ENCODE assay signal across 16 cellular contexts in genomic region chr6:21653902-21654301, GRCh38.
DNase-seq lines count a peak whose midpoint lies in the region; ATAC-seq, FAIRE-seq and TF ChIP-seq lines count a peak whose summit lies in the region.
"Had no signal": no experiment of that assay in that cellular context is flagged by ENCODE, and none has a peak within 500 bp of the region (broad histone marks: within the 10 kb centered on the region; RNA-seq: fewer than 3 reads in every experiment).

No MANE protein-coding gene starts in this region.

- H4K8ac ChIP-seq in H9 (replicated peaks; ENCODE audit: insufficient read length, low read depth, low read length), result no peak overlapping the region

- H2BK15ac ChIP-seq in H9 (ENCODE audit: low read depth, low read length), result no peak overlapping the region; the same call in 1 of the 2 replicates

- H3K9ac ChIP-seq in H9 (ENCODE audit: extremely low read depth, insufficient read length, low read length), result no peak overlapping the region
- no peak overlapping the region for H3K9ac ChIP-seq in astrocyte (ENCODE audit: low read length)

- H3K79me1 ChIP-seq in H9 (ENCODE audit: insufficient read depth, low read depth, low read length, poor library complexity, severe bottlenecking), result no peaks in the 10 kb centered on the region

- H3K36me3 ChIP-seq in astrocyte (ENCODE audit: insufficient read depth, low read length), result no peaks in the 10 kb centered on the region

- intact Hi-C loops in Right ventricle myocardium superior (cut with DNase I), result no loop called here

- peaks cover 4% of the 10 kb centered on the region; the same call in 1 of the 2 replicates for H3K4me1 ChIP-seq in H9 (ENCODE audit: insufficient read depth, low read length)
- H3K4me1 ChIP-seq in astrocyte (ENCODE audit: insufficient read depth, low read length), result no peaks in the 10 kb centered on the region

- H4K20me1 ChIP-seq in H9 (ENCODE audit: control insufficient read depth, insufficient read depth, insufficient read length) (no peaks in the 10 kb centered on the region), astrocyte (ENCODE audit: insufficient read depth, low read length) (no peaks in the 10 kb centered on the region)

- H3K4me2 ChIP-seq in H9 (ENCODE audit: insufficient read depth, insufficient read length, low read length), result no peak overlapping the region
- no peak overlapping the region for H3K4me2 ChIP-seq in astrocyte (ENCODE audit: low read length)
- H3K4me2 ChIP-seq: PC-9 had no signal

- H3K79me2 ChIP-seq in H9 (ENCODE audit: insufficient read depth, low read length), result no peaks in the 10 kb centered on the region
- H3K79me2 ChIP-seq in astrocyte (ENCODE audit: insufficient read depth, low read length), result no peaks in the 10 kb centered on the region

- H3K23me2 ChIP-seq in H9 (ENCODE audit: insufficient read length, low read depth, low read length, poor library complexity, severe bottlenecking), result no peaks in the 10 kb centered on the region

- no peak for TF ChIP-seq CTCF in H9 (conservative IDR thresholded peaks at IDR 0.05)
- no peak for TF ChIP-seq CTCF in astrocyte (IDR thresholded peaks at IDR 0.05; ENCODE audit: insufficient read depth, low read depth, low read length)

- H3K9me3 ChIP-seq in H9 (ENCODE audit: control insufficient read depth, low read depth, low read length), result no peaks in the 10 kb centered on the region
- H3K9me3 ChIP-seq in astrocyte (ENCODE audit: insufficient read depth, low read depth, low read length), result no peaks in the 10 kb centered on the region

- peak; percentile 73 for DNase-seq in ELF-1 (ENCODE audit: low read depth, low spot score)
- peak; percentile 62 for DNase-seq in H9
- no peak for DNase-seq in astrocyte (ENCODE audit: low read depth)
- peak; percentile 22 for DNase-seq in iPS-NIHi11 (ENCODE audit: low spot score)
- no peak for DNase-seq in Right ventricle myocardium superior
- no peak for DNase-seq in 8988T
- DNase-seq: C1 segment of cervical spinal cord, NCI-H1092, NCI-H1694, NCI-H2107, NCI-H226, NCI-H82, PC-9, SW 1271 had no signal

- H3K14ac ChIP-seq in H9 (ENCODE audit: insufficient read depth, low read length), result no peak overlapping the region

- H3K23ac ChIP-seq in H9 (ENCODE audit: insufficient read length, low read depth, low read length), result no peak overlapping the region

- H3K36me3 Mint-ChIP-seq in H9 (ENCODE audit: insufficient read depth in 1 of 3, low read depth in 3 of 3) (peaks cover 8 to 22% (median 15%) of the 10 kb centered on the region in 3 experiments; a peak in 6 of 7 replicates), astrocyte (ENCODE audit: low read depth, unreplicated experiment) (peaks cover 3% of the 10 kb centered on the region)

- no peak overlapping the region for H2BK12ac ChIP-seq in H9 (ENCODE audit: insufficient read length, low read depth, low read length)

- no peak for FAIRE-seq in astrocyte (lab: Jason Lieb, UNC)

- H3K27ac ChIP-seq in H9 (ENCODE audit: insufficient read length, low read depth, low read length), result no peak overlapping the region
- H3K27ac ChIP-seq in astrocyte (ENCODE audit: low read depth, low read length), result no peak overlapping the region
- H3K27ac ChIP-seq: PC-9 had no signal

- H2BK5ac ChIP-seq in H9 (ENCODE audit: insufficient read length, low read length), result no peak overlapping the region

- WGBS in H9 (ENCODE audit: extremely low coverage, insufficient read length, low lambda C conversion rate), result no CpG with 5 or more reads among the region's 7 CpGs

- H3K4me3 Mint-ChIP-seq in H9, result no peak overlapping the region
- no peak overlapping the region for H3K4me3 Mint-ChIP-seq in astrocyte (ENCODE audit: unreplicated experiment)

- H4K91ac ChIP-seq in H9 (ENCODE audit: insufficient read length, low read depth, low read length), result no peak overlapping the region

- no peak overlapping the region for H3T11ph ChIP-seq in H9 (ENCODE audit: low read length)

- H3K56ac ChIP-seq in H9 (ENCODE audit: insufficient read length, low read depth, low read length), result no peak overlapping the region

- H2AK5ac ChIP-seq in H9 (ENCODE audit: insufficient read length, low read length), result no peak overlapping the region

- H3K27me3 Mint-ChIP-seq in H9 (ENCODE audit: low read depth) (no peaks in the 10 kb centered on the region; the same call in 1 of the 2 replicates), astrocyte (ENCODE audit: low read depth, unreplicated experiment) (peaks cover 5% of the 10 kb centered on the region)

- H3K4me1 Mint-ChIP-seq in H9 (peaks cover 11 to 29% of the 10 kb centered on the region in 2 experiments), astrocyte (ENCODE audit: low read depth, unreplicated experiment) (no peaks in the 10 kb centered on the region)

- no peak overlapping the region for H4K5ac ChIP-seq in H9 (ENCODE audit: insufficient read length, low read depth, low read length)

- no peak for ATAC-seq in Right ventricle myocardium superior (ENCODE audit: poor library complexity)
- no peak for ATAC-seq in GM18868 (IDR thresholded peaks at IDR 0.05; ENCODE audit: unreplicated experiment)
- no peak for ATAC-seq in HG03097 (IDR thresholded peaks at IDR 0.05; ENCODE audit: low FRiP score, unreplicated experiment)

- no peak overlapping the region for H3K18ac ChIP-seq in H9 (ENCODE audit: insufficient read length, low read depth, low read length)

- H3K4me3 ChIP-seq in astrocyte (ENCODE audit: insufficient read depth, low read depth, low read length), result no peak overlapping the region
- H3K4me3 ChIP-seq: PC-9 had no signal

- no peak overlapping the region for H2BK120ac ChIP-seq in H9 (ENCODE audit: low read depth, low read length, poor library complexity, severe bottlenecking)

- no peak overlapping the region for H3K4ac ChIP-seq in H9 (ENCODE audit: low read depth, low read length)

- H3K9me3 Mint-ChIP-seq in H9, result peaks cover 11 to 15% of the 10 kb centered on the region in 2 experiments
- peaks cover 10% of the 10 kb centered on the region for H3K9me3 Mint-ChIP-seq in astrocyte (ENCODE audit: unreplicated experiment)

- no peak overlapping the region for H2BK20ac ChIP-seq in H9 (ENCODE audit: low read depth, low read length, poor library complexity, severe bottlenecking)

- H2AFZ ChIP-seq in H9 (ENCODE audit: low read length), result no peak overlapping the region
- H2AFZ ChIP-seq in astrocyte (ENCODE audit: low read depth, low read length), result peak overlapping the region; percentile 63
- H2AFZ ChIP-seq: PC-9 had no signal

- peak overlapping the region in 1 of 3 experiments; percentile 42; a peak in 2 of 7 replicates for H3K27ac Mint-ChIP-seq in H9
- no peak overlapping the region for H3K27ac Mint-ChIP-seq in astrocyte (ENCODE audit: unreplicated experiment)

- H3K27me3 ChIP-seq in H9 (ENCODE audit: insufficient read depth, low read length), result no peaks in the 10 kb centered on the region
- no peaks in the 10 kb centered on the region for H3K27me3 ChIP-seq in astrocyte (ENCODE audit: insufficient read depth, low read length)

Comparison
In these comparisons a context has a peak if more than half of its experiments do, and no peak if none do; other contexts are left out.
1. DNase-seq: peak in ELF-1 (single experiment), H9 (single experiment) and iPS-NIHi11 (single experiment); none in astrocyte (single experiment), Right ventricle myocardium superior (single experiment) and 8988T (single experiment).